In genomic region chr7:88212918-88213317, GRCh38 we compare ENCODE assay signal across 24 cellular contexts. TPM values are rescaled to one million over a fixed set of nuclear protein-coding genes. Genes with fewer than 3 reads are reported as not detected.
DNase-seq lines count a peak whose midpoint lies in the region; ATAC-seq and TF ChIP-seq lines count a peak whose summit lies in the region.
"Had no signal": no experiment of that assay in that cellular context is flagged by ENCODE, and none has a peak within 500 bp of the region (broad histone marks: within the 10 kb centered on the region; RNA-seq: fewer than 3 reads in every experiment).

No MANE protein-coding gene starts in this region.

- no peaks in the 10 kb centered on the region for H3K27me3 ChIP-seq in CD4-positive, alpha-beta memory T cell (ENCODE audit: insufficient read depth, low read length)
- H3K27me3 ChIP-seq: Peyer's patch had no signal

- H3K36me3 Mint-ChIP-seq in T-helper 2 cell treated with Interferon-gamma antibody and Interleukin-4, amounts not matched to agents 5 μg/mL and 100 μg/mL, for 36 hours (ENCODE audit: low read depth): peaks cover 53% of the 10 kb centered on the region
- peaks cover 36 to 71% of the 10 kb centered on the region in 2 donors for H3K36me3 Mint-ChIP-seq in CD4-positive, alpha-beta memory T cell
- peaks cover 22% of the 10 kb centered on the region for H3K36me3 Mint-ChIP-seq in osteocyte (ENCODE audit: unreplicated experiment)

- TF ChIP-seq CTCF in osteocyte (IDR thresholded peaks at IDR 0.05) (no peak), OCI-LY7 (conservative IDR thresholded peaks at IDR 0.05; ENCODE audit: low read length) (no peak)

- H3K4me3 Mint-ChIP-seq in T-helper 2 cell treated with Interferon-gamma antibody and Interleukin-4, amounts not matched to agents 5 μg/mL and 100 μg/mL, for 36 hours: no peak overlapping the region
- H3K4me3 Mint-ChIP-seq in CD4-positive, alpha-beta memory T cell: no peak overlapping the region
- H3K4me3 Mint-ChIP-seq in osteocyte (ENCODE audit: unreplicated experiment): no peak overlapping the region
- H3K4me3 Mint-ChIP-seq: B cell, H9 had no signal

- H3K9me3 Mint-ChIP-seq in T-helper 2 cell treated with Interferon-gamma antibody and Interleukin-4, amounts not matched to agents 5 μg/mL and 100 μg/mL, for 36 hours: no peaks in the 10 kb centered on the region
- no peaks in the 10 kb centered on the region for H3K9me3 Mint-ChIP-seq in CD4-positive, alpha-beta memory T cell
- no peaks in the 10 kb centered on the region for H3K9me3 Mint-ChIP-seq in osteocyte (ENCODE audit: unreplicated experiment)
- H3K9me3 Mint-ChIP-seq: H9 had no signal

- H3K4me2 ChIP-seq in OCI-LY7 (ENCODE audit: low read length): no peak overlapping the region
- H3K4me2 ChIP-seq: SK-N-SH had no signal

- H3K36me3 ChIP-seq in CD4-positive, alpha-beta memory T cell (ENCODE audit: insufficient read depth, low read length): peaks cover 50% of the 10 kb centered on the region
- peaks cover 89% of the 10 kb centered on the region for H3K36me3 ChIP-seq in OCI-LY7 (ENCODE audit: insufficient read depth, low read length)

- no peak overlapping the region for H3K27ac ChIP-seq in CD4-positive, alpha-beta memory T cell (ENCODE audit: low read depth, low read length)
- peak overlapping the region; percentile 11 for H3K27ac ChIP-seq in angular gyrus (ENCODE audit: low read depth, low read length)
- no peak overlapping the region for H3K27ac ChIP-seq in OCI-LY7 (ENCODE audit: low read depth, low read length, poor library complexity, severe bottlenecking)
- H3K27ac ChIP-seq: 22Rv1, C4-2B, GM23248, Peyer's patch had no signal

- peak overlapping the region; percentile 2 for H3K27ac Mint-ChIP-seq in T-helper 2 cell treated with Interferon-gamma antibody and Interleukin-4, amounts not matched to agents 5 μg/mL and 100 μg/mL, for 36 hours
- peak overlapping the region in 4 of 7 donors; percentile 1 to 48 (median 18) for H3K27ac Mint-ChIP-seq in CD4-positive, alpha-beta memory T cell
- peak overlapping the region; percentile 39 for H3K27ac Mint-ChIP-seq in osteocyte (ENCODE audit: unreplicated experiment)
- H3K27ac Mint-ChIP-seq: B cell had no signal

- H3K9me3 ChIP-seq in CD4-positive, alpha-beta memory T cell (ENCODE audit: control insufficient read depth in 1 of 2, low read length in 2 of 2): no peaks in the 10 kb centered on the region
- no peaks in the 10 kb centered on the region for H3K9me3 ChIP-seq in OCI-LY7 (ENCODE audit: low read length)
- H3K9me3 ChIP-seq: Peyer's patch, SK-N-SH had no signal

- POLR2A ChIA-PET in CD4-positive, alpha-beta memory T cell (lab: Charles Lee; ENCODE audit: partially characterized antibody): interaction anchor here (1.1 kb wide), 1 partner anchor 24 kb away, joined by 3 read pairs; no protein-coding TSS in a partner anchor
- POLR2A ChIA-PET in OCI-LY7 (lab: Charles Lee): interaction anchor here (0.6 to 0.7 kb wide), 2 partner anchors 9 to 837 kb away, joined by 3 to 5 read pairs; no protein-coding TSS in a partner anchor

- H4K20me1 ChIP-seq in OCI-LY7 (ENCODE audit: insufficient read depth, low read length): no peaks in the 10 kb centered on the region; the same call in 1 of the 2 replicates

- peaks cover 12% of the 10 kb centered on the region; the same call in 1 of the 2 replicates for H3K79me2 ChIP-seq in OCI-LY7 (ENCODE audit: insufficient read depth, low read depth, low read length)

- H3K4me1 ChIP-seq in CD4-positive, alpha-beta memory T cell (ENCODE audit: insufficient read depth, low read length): peaks cover 12% of the 10 kb centered on the region
- peaks cover 8% of the 10 kb centered on the region for H3K4me1 ChIP-seq in OCI-LY7 (ENCODE audit: insufficient read depth, low read length, poor library complexity, severe bottlenecking)

- no TSS peak for BruUV-seq in OCI-LY7 (replicated peaks; lab: Mats Ljungman, UMichigan)

- CTCF ChIA-PET in CD4-positive, alpha-beta memory T cell (lab: Charles Lee; ENCODE audit: partially characterized antibody): interaction anchor here (1.0 to 1.4 kb wide), 2 partner anchors 8 to 13 kb away, joined by 3 to 4 read pairs; no protein-coding TSS in a partner anchor
- CTCF ChIA-PET in OCI-LY7 (lab: Charles Lee; ENCODE audit: unreplicated experiment): no interaction called here

- no peak overlapping the region for H2AFZ ChIP-seq in OCI-LY7 (ENCODE audit: low read length)
- H2AFZ ChIP-seq: GM23248 had no signal

- H3K9me2 ChIP-seq in OCI-LY7 (ENCODE audit: insufficient read depth, low read length): no peaks in the 10 kb centered on the region
- H3K9me2 ChIP-seq: SK-N-SH had no signal

- H3K27me3 Mint-ChIP-seq in T-helper 2 cell treated with Interferon-gamma antibody and Interleukin-4, amounts not matched to agents 5 μg/mL and 100 μg/mL, for 36 hours (ENCODE audit: low read depth): no peaks in the 10 kb centered on the region
- H3K27me3 Mint-ChIP-seq in CD4-positive, alpha-beta memory T cell: no peaks in the 10 kb centered on the region
- H3K27me3 Mint-ChIP-seq in osteocyte (ENCODE audit: unreplicated experiment): no peaks in the 10 kb centered on the region
- H3K27me3 Mint-ChIP-seq: B cell had no signal

- peaks cover 39% of the 10 kb centered on the region for H3K4me1 Mint-ChIP-seq in T-helper 2 cell treated with Interferon-gamma antibody and Interleukin-4, amounts not matched to agents 5 μg/mL and 100 μg/mL, for 36 hours (ENCODE audit: low read depth)
- peaks cover 13 to 40% (median 21%) of the 10 kb centered on the region in 4 donors for H3K4me1 Mint-ChIP-seq in CD4-positive, alpha-beta memory T cell
- peaks cover 6% of the 10 kb centered on the region for H3K4me1 Mint-ChIP-seq in osteocyte (ENCODE audit: unreplicated experiment)

- intact Hi-C loops in CD4-positive, alpha-beta memory T cell (cut with micrococcal nuclease): loop anchor here (10.0 kb wide), 2 partner anchors 588 to 998 kb away; partner anchors contain the start of genes RUNDC3B and TMEM243
- intact Hi-C loops in OCI-LY7 (cut with micrococcal nuclease; ENCODE audit: unreplicated experiment): loop anchor here (10.0 kb wide), 1 partner anchor 738 kb away; the partner anchor contains the start of gene ABCB4

- no peak for DNase-seq in T-helper 2 cell treated with Interferon-gamma antibody and Interleukin-4, amounts not matched to agents 5 μg/mL and 100 μg/mL, for 36 hours (ENCODE audit: low spot score)
- DNase-seq in T-helper 2 cell (no peak), osteocyte (ENCODE audit: extremely low spot score, unreplicated experiment) (no peak), OCI-LY7 (ENCODE audit: low spot score) (no peak)
- DNase-seq in CD4-positive, alpha-beta memory T cell: no peak
- DNase-seq: COR-L47, GM23248, H9, Kasumi-1, NCI-H1105 treated with DMSO at 0.1 percent for 48 hours, NCI-H2029, NCI-H446 treated with DMSO at 0.1 percent for 48 hours, NCI-H526, OCI-M1, Peyer's patch, SIG-M5, SK-N-SH had no signal

- ATAC-seq in HG03280 (IDR thresholded peaks at IDR 0.05; ENCODE audit: unreplicated experiment) (no peak), HG03469 (IDR thresholded peaks at IDR 0.05; ENCODE audit: unreplicated experiment) (no peak)
- ATAC-seq: K562 had no signal

- no peak overlapping the region for H3K4me3 ChIP-seq in CD4-positive, alpha-beta memory T cell (ENCODE audit: low read length in 2 of 2)
- H3K4me3 ChIP-seq in OCI-LY7 (ENCODE audit: low read depth, low read length, poor library complexity, severe bottlenecking): no peak overlapping the region
- H3K4me3 ChIP-seq: GM23248, K562, Peyer's patch had no signal

RNA-seq across cellular contexts. Expression of gene SRI, which starts 6.9 kb away (rescaled TPM):
- total RNA-seq in CD4-positive, alpha-beta memory T cell: 10 to 100 TPM; 76.1 to 80.0 TPM
- 100 to 1,000 TPM; 277 to 353 TPM for polyA plus RNA-seq in CD4-positive, alpha-beta memory T cell
- total RNA-seq in osteocyte (105 and 111 TPM in 2 replicates), OCI-LY7 (2022) (140 and 152 TPM in 2 replicates)
- 61.7 and 73.9 TPM in 2 replicates for total RNA-seq in OCI-LY7 (2014; rRNA removed; shearing (Covaris generic))
